ENCODE assay signal across 8 cellular contexts in the genomic region with DNA sequence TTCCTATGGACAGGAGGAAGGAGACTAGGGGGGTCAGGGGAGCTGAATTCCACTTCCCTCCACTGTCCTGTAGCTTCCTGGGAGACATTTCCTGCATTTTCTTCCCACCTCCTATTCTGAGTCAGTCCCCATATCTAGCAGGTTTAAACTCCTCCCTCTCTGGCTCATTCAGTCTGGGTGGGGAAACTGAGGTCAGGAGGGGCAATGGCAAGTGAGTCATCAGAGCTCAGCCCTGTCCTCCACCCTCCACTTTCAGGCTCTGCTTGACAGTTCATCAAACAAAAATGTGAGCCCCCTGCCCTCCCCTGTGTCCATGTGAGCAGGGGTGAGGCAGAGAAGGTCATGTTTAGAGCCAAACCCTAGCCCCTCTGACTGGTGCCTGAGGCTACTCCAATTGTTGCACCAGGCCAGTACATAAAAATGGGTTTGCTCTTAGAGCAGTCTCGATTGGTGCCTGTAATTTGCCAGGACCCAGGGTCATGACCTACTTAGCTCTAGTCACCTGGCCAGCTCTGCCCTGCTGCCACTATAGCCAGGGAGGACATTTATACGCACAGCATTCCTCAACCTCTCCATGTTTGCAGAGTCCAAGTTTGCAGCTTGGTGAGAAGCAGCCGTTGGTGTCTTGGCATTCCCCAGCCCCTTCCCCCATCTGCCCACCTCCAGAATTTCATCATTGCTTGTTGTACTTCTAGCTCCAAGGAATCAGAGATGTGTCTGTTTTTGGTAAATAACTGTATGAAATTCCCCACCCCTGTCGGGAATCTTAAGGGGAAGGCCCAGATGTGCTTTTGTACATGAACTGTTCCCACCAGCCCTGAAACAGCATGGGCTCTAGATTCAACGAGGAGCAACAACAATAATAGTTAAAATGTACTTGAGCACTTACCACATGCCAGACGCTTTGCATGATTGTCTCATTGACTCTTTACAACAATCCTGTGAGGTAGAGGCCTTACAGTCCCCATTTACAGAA. TPM values are rescaled to one million over a fixed set of nuclear protein-coding genes. Genes with fewer than 3 reads are reported as not detected.
DNase-seq lines count a peak whose midpoint lies in the region; ATAC-seq lines count a peak whose summit lies in the region.
"Had no signal": no experiment of that assay in that cellular context is flagged by ENCODE, and none has a peak within 500 bp of the region (broad histone marks: within the 10 kb centered on the region; RNA-seq: fewer than 3 reads in every experiment).

No MANE protein-coding gene starts in this region.

- peaks cover 0 to 4% of the 10 kb centered on the region in 2 donors for H3K36me3 ChIP-seq in aorta (ENCODE audit: control insufficient read depth in 1 of 2, insufficient read depth in 2 of 2, low read length in 1 of 2)

- peak; percentile 12 for ATAC-seq in Right ventricle myocardium inferior
- ATAC-seq in aorta (ENCODE audit: low FRiP score), result peak; percentile 67
- no peak for ATAC-seq in GM18868 (IDR thresholded peaks at IDR 0.05; ENCODE audit: unreplicated experiment)
- ATAC-seq: activated CD8-positive, alpha-beta T cell treated with anti-CD3 and anti-CD28 coated beads for 36 hours had no signal

- H3K27me3 ChIP-seq in aorta (ENCODE audit: control insufficient read depth in 1 of 2, insufficient read depth in 2 of 2, low read length in 1 of 2), result no peaks in the 10 kb centered on the region

- H3K9me3 ChIP-seq in aorta (ENCODE audit: control insufficient read depth, low read length), result no peaks in the 10 kb centered on the region

- WGBS in aorta, 2 donors, result 62 to 68% methylated on average over 6 of the region's 6 CpGs

- intact Hi-C loops in Right ventricle myocardium inferior (cut with DNase I) (no loop called here), cardiac septum (cut with DNase I) (no loop called here), aorta (cut with DNase I) (no loop called here)

- H3K4me3 ChIP-seq in aorta (ENCODE audit: low read length in 2 of 2), result no peak overlapping the region

- no peaks in the 10 kb centered on the region for H3K4me1 ChIP-seq in aorta (ENCODE audit: control insufficient read depth in 1 of 2, insufficient read depth in 2 of 2, low read length in 2 of 2)

- no peak for DNase-seq in Right ventricle myocardium inferior (ENCODE audit: missing footprints)
- DNase-seq in cardiac septum (ENCODE audit: low spot score), result no peak
- peak; percentile 69 for DNase-seq in islet precursor cell
- DNase-seq in aorta, result peak in 1 of 2 donors; percentile 58
- no peak for DNase-seq in NCI-H82 (lab: John Stamatoyannopoulos, UW)
- DNase-seq: activated CD8-positive, alpha-beta T cell treated with anti-CD3 and anti-CD28 coated beads for 36 hours; CD4-positive, alpha-beta T cell had no signal

- no peak overlapping the region for H3K27ac ChIP-seq in aorta (ENCODE audit: low read depth in 1 of 2, low read length in 2 of 2)

RNA-seq across cellular contexts. Expression of a gene that starts 20.7 kb away (rescaled TPM):
- total RNA-seq in Right ventricle myocardium inferior, result 40.6 TPM
- 65.8 TPM for total RNA-seq in cardiac septum
- total RNA-seq in aorta, result 100 to 1,000 TPM; 101 to 120 TPM
- polyA plus RNA-seq in aorta, result 100 to 1,000 TPM in 1 of 2 donors, 10 to 100 TPM in 1; 33.6 to 109 TPM

RNA-seq across cellular contexts. Expression of a gene that starts 27.1 kb away (rescaled TPM):
- total RNA-seq in Right ventricle myocardium inferior (20.2 TPM), cardiac septum (17.5 TPM), aorta (10 to 100 TPM; 53.7 to 60.8 TPM)
- polyA plus RNA-seq in aorta, result 10 to 100 TPM in 1 of 2 donors, 1 to 10 TPM in 1; 8.3 to 50.3 TPM

RNA-seq across cellular contexts. Expression of a gene that starts 27.9 kb away (rescaled TPM):
- 34.5 TPM for total RNA-seq in Right ventricle myocardium inferior
- total RNA-seq in cardiac septum, result 38.0 TPM
- total RNA-seq in aorta, result 10 to 100 TPM; 33.9 to 34.5 TPM
- polyA plus RNA-seq in aorta, result 10 to 100 TPM; 27.7 to 43.8 TPM

RNA-seq across cellular contexts. Expression of a gene that starts 28.2 kb away (rescaled TPM):
- 21.8 TPM for total RNA-seq in Right ventricle myocardium inferior
- 26.3 TPM for total RNA-seq in cardiac septum
- 10 to 100 TPM; 28.9 to 35.1 TPM for total RNA-seq in aorta
- 10 to 100 TPM; 26.0 to 29.7 TPM for polyA plus RNA-seq in aorta

RNA-seq across cellular contexts. Expression of a gene that starts 42.3 kb away (rescaled TPM):
- total RNA-seq in Right ventricle myocardium inferior, result 0.41 TPM
- 0.27 TPM for total RNA-seq in cardiac septum
- total RNA-seq in aorta, result 1 to 10 TPM in 1 of 2 donors, under 1 TPM in 1; 0.45 to 1.8 TPM
- not detected for polyA plus RNA-seq in aorta
